Comparison of ENCODE assay signal across 8 cellular contexts in the genomic region with DNA sequence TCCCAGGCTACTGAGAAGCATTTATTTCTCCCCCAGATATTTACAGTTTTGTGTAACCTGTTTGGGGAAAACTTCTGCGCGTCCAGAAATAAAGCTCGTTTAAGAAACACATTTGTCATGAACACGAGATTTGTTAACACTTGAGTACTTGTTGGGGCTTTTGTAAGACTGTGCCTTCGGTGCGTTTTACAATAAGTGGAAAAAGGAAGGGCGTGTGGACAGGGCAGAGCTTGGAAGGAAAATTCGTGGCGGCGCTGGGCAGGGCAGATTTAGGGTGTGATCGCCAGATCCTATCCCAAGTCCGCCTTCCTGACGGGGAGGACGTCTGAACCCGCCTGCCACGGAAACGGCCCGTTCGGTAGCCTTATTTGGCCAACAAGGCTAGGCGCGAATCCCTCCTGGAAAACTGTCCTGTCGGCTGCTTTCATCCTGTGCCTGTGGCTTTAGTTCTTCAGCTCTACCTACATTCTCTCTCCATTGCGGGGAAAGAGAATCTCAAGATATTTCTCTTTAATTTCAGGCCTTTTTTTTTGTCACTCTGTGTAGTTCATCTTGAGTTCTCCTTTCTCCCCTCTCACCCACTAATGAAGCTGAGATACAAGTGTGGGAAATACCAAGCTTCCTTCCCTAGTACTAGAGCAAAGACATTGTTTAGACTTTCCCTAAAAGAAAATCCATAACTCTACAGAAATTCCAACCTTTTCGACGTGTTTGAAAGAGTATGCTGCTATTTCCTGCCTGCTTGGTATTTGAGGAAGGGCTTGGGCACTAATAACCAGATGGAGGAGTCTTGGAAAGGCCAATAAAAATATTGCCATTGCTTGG. TPM values are rescaled to one million over a fixed set of nuclear protein-coding genes. Genes with fewer than 3 reads are reported as not detected.
A peak's percentile ranks its signal among the peaks of the same experiment; 100 is the strongest.
DNase-seq lines count a peak whose midpoint lies in the region; ATAC-seq lines count a peak whose summit lies in the region.

No MANE protein-coding gene starts in this region.

- H3K4me3 Mint-ChIP-seq in activated CD4-positive, alpha-beta memory T cell treated with anti-CD3 and anti-CD28 coated beads, Interleukin-2, amount 10 ng/mL, durations not matched to agents 7 days and 5 days, result peak overlapping the region; percentile 75

- ATAC-seq in GM21619 (IDR thresholded peaks at IDR 0.05; ENCODE audit: unreplicated experiment), result peak; percentile 4

- peak overlapping the region; percentile 23 for H3K27ac Mint-ChIP-seq in activated CD4-positive, alpha-beta memory T cell treated with anti-CD3 and anti-CD28 coated beads, Interleukin-2, amount 10 ng/mL, durations not matched to agents 7 days and 5 days

- no peaks in the 10 kb centered on the region for H3K9me3 ChIP-seq in subcutaneous abdominal adipose tissue (ENCODE audit: control insufficient read depth in 5 of 5, low read length in 5 of 5)

- peaks cover 7 to 49% (median 37%) of the 10 kb centered on the region in 5 donors for H3K4me1 ChIP-seq in subcutaneous abdominal adipose tissue (ENCODE audit: control insufficient read depth in 5 of 5, insufficient read depth in 5 of 5, low read length in 5 of 5)

- H3K4me3 ChIP-seq in subcutaneous abdominal adipose tissue (ENCODE audit: low read depth in 1 of 5, low read length in 5 of 5), result peak overlapping the region; percentile 89 to 95 (median 93)

- no peaks in the 10 kb centered on the region for H3K9me3 Mint-ChIP-seq in activated CD4-positive, alpha-beta memory T cell treated with anti-CD3 and anti-CD28 coated beads, Interleukin-2, amount 10 ng/mL, durations not matched to agents 7 days and 5 days

- peaks cover 2% of the 10 kb centered on the region for H3K36me3 Mint-ChIP-seq in activated CD4-positive, alpha-beta memory T cell treated with anti-CD3 and anti-CD28 coated beads, Interleukin-2, amount 10 ng/mL, durations not matched to agents 7 days and 5 days (ENCODE audit: low read depth)

- POLR2A ChIA-PET in activated CD4-positive, alpha-beta memory T cell treated with anti-CD3 and anti-CD28 coated beads, Interleukin-2, amount 10 ng/mL, durations not matched to agents 7 days and 5 days (lab: Charles Lee), result interaction anchor here (1.0 to 1.2 kb wide), 3 partner anchors 8 to 245 kb away, joined by 4 to 7 read pairs (median 6); a partner anchor contains a TSS

- peak overlapping the region; percentile 89 for H3K27ac ChIP-seq in epithelial cell of prostate
- H3K27ac ChIP-seq in subcutaneous abdominal adipose tissue (ENCODE audit: low read depth, low read length), result peak overlapping the region; percentile 94

- H3K9ac ChIP-seq in subcutaneous abdominal adipose tissue (ENCODE audit: low read length in 5 of 5), result peak overlapping the region; percentile 89 to 98 (median 96)

- DNase-seq in DMS53 treated with DMSO at 0.1 percent for 48 hours (lab: John Stamatoyannopoulos, UW; ENCODE audit: unreplicated experiment) (peak; percentile 43), NCI-H1048 (lab: John Stamatoyannopoulos, UW) (peak; percentile 18), epithelial cell of prostate (ENCODE audit: low read depth, low spot score) (no peak), mesenteric fat pad (ENCODE audit: low spot score) (peak; percentile 95), HuH-7.5 (ENCODE audit: low spot score) (no peak)
- DNase-seq in activated CD4-positive, alpha-beta memory T cell treated with anti-CD3 and anti-CD28 coated beads, Interleukin-2, amount 10 ng/mL, durations not matched to agents 7 days and 5 days, result peak; percentile 24

- H3K27me3 ChIP-seq in subcutaneous abdominal adipose tissue (ENCODE audit: control insufficient read depth in 5 of 5, insufficient read depth in 4 of 5, low read length in 5 of 5), result no peaks in the 10 kb centered on the region

- H3K27me3 Mint-ChIP-seq in activated CD4-positive, alpha-beta memory T cell treated with anti-CD3 and anti-CD28 coated beads, Interleukin-2, amount 10 ng/mL, durations not matched to agents 7 days and 5 days, result peaks cover 13% of the 10 kb centered on the region

- CTCF ChIA-PET in activated CD4-positive, alpha-beta memory T cell treated with anti-CD3 and anti-CD28 coated beads, Interleukin-2, amount 10 ng/mL, durations not matched to agents 7 days and 5 days (lab: Charles Lee), result interaction anchor here (0.8 to 1.1 kb wide), 2 partner anchors 12 to 24 kb away, joined by 3 read pairs; no protein-coding TSS in a partner anchor

- peaks cover 19% of the 10 kb centered on the region for H3K4me1 Mint-ChIP-seq in activated CD4-positive, alpha-beta memory T cell treated with anti-CD3 and anti-CD28 coated beads, Interleukin-2, amount 10 ng/mL, durations not matched to agents 7 days and 5 days

- peaks cover 0 to 4% (median 0%) of the 10 kb centered on the region in 5 donors for H3K36me3 ChIP-seq in subcutaneous abdominal adipose tissue (ENCODE audit: control insufficient read depth in 5 of 5, insufficient read depth in 5 of 5, low read length in 5 of 5)

RNA-seq across cellular contexts. Expression of a gene that starts 0.9 kb away (rescaled TPM):
- 10 to 100 TPM; 24.0 to 24.9 TPM for total RNA-seq in activated CD4-positive, alpha-beta memory T cell treated with anti-CD3 and anti-CD28 coated beads, Interleukin-2, amount 10 ng/mL, durations not matched to agents 7 days and 5 days
- total RNA-seq in mesenteric fat pad, result 125 TPM

Comparison
In these comparisons a context has a peak if more than half of its experiments do, and no peak if none do; other contexts are left out.
1. DNase-seq: peak in DMS53 treated with DMSO at 0.1 percent for 48 hours (single experiment), NCI-H1048 (single experiment), activated CD4-positive, alpha-beta memory T cell treated with anti-CD3 and anti-CD28 coated beads, Interleukin-2, amount 10 ng/mL, durations not matched to agents 7 days and 5 days (single experiment) and mesenteric fat pad (single experiment); none in epithelial cell of prostate (single experiment) and HuH-7.5 (single experiment).